ENCODE assay signal across 8 cellular contexts in the genomic region with DNA sequence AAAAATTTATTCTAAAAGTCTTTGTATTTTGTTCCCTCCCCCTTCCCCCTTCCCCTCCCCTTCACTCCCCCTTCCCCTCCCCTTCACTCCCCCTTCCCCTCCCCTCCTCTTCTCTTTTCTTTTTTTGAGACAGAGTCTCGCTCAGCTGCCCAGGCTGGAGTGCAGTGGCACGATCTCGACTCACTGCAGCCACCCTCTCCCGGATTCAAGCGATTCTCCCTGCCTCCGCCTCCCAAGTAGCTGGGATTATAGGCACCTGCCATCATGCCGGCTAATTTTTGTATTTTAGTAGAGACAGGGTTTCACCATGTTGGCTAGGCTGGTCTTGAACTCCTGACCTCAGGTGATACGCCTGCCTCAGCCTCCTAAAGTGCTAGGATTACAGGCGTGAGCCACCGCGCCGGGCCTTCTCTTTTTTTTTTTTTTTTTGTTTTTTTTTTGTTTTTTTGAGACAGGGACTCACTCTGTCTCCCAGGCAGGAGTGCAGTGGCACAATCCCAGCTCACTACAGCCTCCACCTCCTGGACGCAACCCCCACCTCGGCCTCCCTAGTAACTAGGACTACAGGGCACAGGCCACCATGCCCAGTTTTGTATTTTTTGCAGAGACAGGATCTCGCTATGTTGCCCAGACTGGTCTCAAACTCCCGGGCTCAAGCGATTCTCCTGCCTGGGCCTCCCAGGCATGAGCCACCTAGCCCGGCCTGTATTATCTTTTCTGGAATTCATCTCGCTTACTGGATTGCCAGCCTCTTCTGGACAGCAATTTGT. TPM values are rescaled to one million over a fixed set of nuclear protein-coding genes. Genes with fewer than 3 reads are reported as not detected.
DNase-seq lines count a peak whose midpoint lies in the region; ATAC-seq and FAIRE-seq lines count a peak whose summit lies in the region.

No MANE protein-coding gene starts in this region.

- H3K9me3 Mint-ChIP-seq in activated CD8-positive, alpha-beta memory T cell treated with anti-CD3 and anti-CD28 coated beads, Interleukin-2, amount 10 ng/mL, durations not matched to agents 7 days and 5 days (ENCODE audit: low read depth): no peaks in the 10 kb centered on the region
- H3K9me3 Mint-ChIP-seq in activated T-helper 17 cell treated with anti-CD3 and anti-CD28 coated beads, Interleukin-2, amount 50 U/mL, for 72 hours: no peaks in the 10 kb centered on the region
- no peaks in the 10 kb centered on the region for H3K9me3 Mint-ChIP-seq in immature natural killer cell

- H3K4me3 Mint-ChIP-seq in activated CD8-positive, alpha-beta memory T cell treated with anti-CD3 and anti-CD28 coated beads, Interleukin-2, amount 10 ng/mL, durations not matched to agents 7 days and 5 days: peak overlapping the region; percentile 89
- peak overlapping the region; percentile 90 for H3K4me3 Mint-ChIP-seq in activated T-helper 17 cell treated with anti-CD3 and anti-CD28 coated beads, Interleukin-2, amount 50 U/mL, for 72 hours
- peak overlapping the region; percentile 95 to 99 (median 96) for H3K4me3 Mint-ChIP-seq in immature natural killer cell

- no peak for DNase-seq in activated CD8-positive, alpha-beta memory T cell treated with anti-CD3 and anti-CD28 coated beads, Interleukin-2, amount 10 ng/mL, durations not matched to agents 7 days and 5 days
- no peak for DNase-seq in activated CD8-positive, alpha-beta memory T cell treated with anti-CD3 and anti-CD28 coated beads, Interleukin-2, amount 50 U/mL, for 4 hours
- DNase-seq in immature natural killer cell (no peak), substantia nigra (lab: John Stamatoyannopoulos, UW) (peak in 3 of 49 donors; percentile 2 to 15 (median 4)), COLO829 (ENCODE audit: low spot score) (no peak), urothelium cell line (ENCODE audit: low spot score) (no peak)

- H3K27ac ChIP-seq in substantia nigra (ENCODE audit: low read depth, low read length, poor library complexity, severe bottlenecking): peak overlapping the region; percentile 89

- CTCF ChIA-PET in activated CD8-positive, alpha-beta memory T cell treated with anti-CD3 and anti-CD28 coated beads, Interleukin-2, amount 10 ng/mL, durations not matched to agents 7 days and 5 days (lab: Charles Lee): no interaction called here

- peaks cover 3% of the 10 kb centered on the region for H3K36me3 Mint-ChIP-seq in activated CD8-positive, alpha-beta memory T cell treated with anti-CD3 and anti-CD28 coated beads, Interleukin-2, amount 10 ng/mL, durations not matched to agents 7 days and 5 days
- H3K36me3 Mint-ChIP-seq in activated T-helper 17 cell treated with anti-CD3 and anti-CD28 coated beads, Interleukin-2, amount 50 U/mL, for 72 hours (ENCODE audit: low read depth): peaks cover 6% of the 10 kb centered on the region
- H3K36me3 Mint-ChIP-seq in immature natural killer cell: no peaks in the 10 kb centered on the region

- peaks cover 27% of the 10 kb centered on the region for H3K4me1 Mint-ChIP-seq in activated CD8-positive, alpha-beta memory T cell treated with anti-CD3 and anti-CD28 coated beads, Interleukin-2, amount 10 ng/mL, durations not matched to agents 7 days and 5 days
- no peaks in the 10 kb centered on the region for H3K4me1 Mint-ChIP-seq in activated T-helper 17 cell treated with anti-CD3 and anti-CD28 coated beads, Interleukin-2, amount 50 U/mL, for 72 hours
- H3K4me1 Mint-ChIP-seq in immature natural killer cell: peaks cover 18 to 21% of the 10 kb centered on the region in 2 donors

- ATAC-seq in activated CD8-positive, alpha-beta memory T cell treated with anti-CD3 and anti-CD28 coated beads, Interleukin-2, amount 10 ng/mL, durations not matched to agents 7 days and 5 days: no peak
- no peak for ATAC-seq in activated T-helper 17 cell treated with anti-CD3 and anti-CD28 coated beads, Interleukin-2, amount 50 U/mL, for 72 hours (replicated peaks)
- ATAC-seq in HG03280 (IDR thresholded peaks at IDR 0.05; ENCODE audit: unreplicated experiment): no peak

- H3K27ac Mint-ChIP-seq in activated CD8-positive, alpha-beta memory T cell treated with anti-CD3 and anti-CD28 coated beads, Interleukin-2, amount 10 ng/mL, durations not matched to agents 7 days and 5 days: peak overlapping the region; percentile 99
- H3K27ac Mint-ChIP-seq in activated T-helper 17 cell treated with anti-CD3 and anti-CD28 coated beads, Interleukin-2, amount 50 U/mL, for 72 hours: peak overlapping the region; percentile 97
- H3K27ac Mint-ChIP-seq in immature natural killer cell: peak overlapping the region; percentile 97 to 100 (median 99)

- H3K27me3 Mint-ChIP-seq in activated CD8-positive, alpha-beta memory T cell treated with anti-CD3 and anti-CD28 coated beads, Interleukin-2, amount 10 ng/mL, durations not matched to agents 7 days and 5 days: no peaks in the 10 kb centered on the region
- no peaks in the 10 kb centered on the region for H3K27me3 Mint-ChIP-seq in activated T-helper 17 cell treated with anti-CD3 and anti-CD28 coated beads, Interleukin-2, amount 50 U/mL, for 72 hours
- peaks cover 4 to 9% (median 8%) of the 10 kb centered on the region in 3 donors for H3K27me3 Mint-ChIP-seq in immature natural killer cell (ENCODE audit: low read depth in 3 of 3)

- FAIRE-seq in urothelium cell line (lab: Jason Lieb, UNC): no peak

RNA-seq across cellular contexts. Expression of a gene that starts 1.1 kb away (rescaled TPM):
- total RNA-seq in activated CD8-positive, alpha-beta memory T cell treated with anti-CD3 and anti-CD28 coated beads, Interleukin-2, amount 10 ng/mL, durations not matched to agents 7 days and 5 days: 1 to 10 TPM; 3.9 to 8.9 TPM
- 1 to 10 TPM; 5.9 to 6.1 TPM for total RNA-seq in activated T-helper 17 cell treated with anti-CD3 and anti-CD28 coated beads, Interleukin-2, amount 50 U/mL, for 72 hours
- 1 to 10 TPM in 2 of 3 donors, not detected in 1; 4.1 to 5.4 TPM for polyA plus RNA-seq in immature natural killer cell

RNA-seq across cellular contexts. Expression of a gene that starts 32.9 kb away (rescaled TPM):
- 10 to 100 TPM; 67.9 to 68.8 TPM for total RNA-seq in activated CD8-positive, alpha-beta memory T cell treated with anti-CD3 and anti-CD28 coated beads, Interleukin-2, amount 10 ng/mL, durations not matched to agents 7 days and 5 days
- 10 to 100 TPM; 60.1 to 84.6 TPM for total RNA-seq in activated T-helper 17 cell treated with anti-CD3 and anti-CD28 coated beads, Interleukin-2, amount 50 U/mL, for 72 hours
- 100 to 1,000 TPM; 218 to 469 (median 234) TPM for polyA plus RNA-seq in immature natural killer cell
